Comparison of ENCODE assay signal across 8 cellular contexts in genomic region chr13:51645154-51645650, GRCh38.
DNase-seq lines count a peak whose midpoint lies in the region; ATAC-seq and TF ChIP-seq lines count a peak whose summit lies in the region.

No MANE protein-coding gene starts in this region.

- no peak for TF ChIP-seq CTCF in mammary epithelial cell (conservative IDR thresholded peaks at IDR 0.05 in 1 of 2, IDR thresholded peaks at IDR 0.05 in 1 of 2; ENCODE audit: extremely low read depth in 1 of 2, insufficient read depth in 1 of 2, low read depth in 1 of 2, low read length in 2 of 2)

- BruUV-seq in mammary epithelial cell (replicated peaks; lab: Mats Ljungman, UMichigan): no TSS peak

- no peak overlapping the region for H2AFZ ChIP-seq in mammary epithelial cell (ENCODE audit: low read depth, low read length)

- H3K9ac ChIP-seq in mammary epithelial cell (ENCODE audit: insufficient read depth, low read length): peak overlapping the region; percentile 61

- peak overlapping the region; percentile 94 for H3K27ac ChIP-seq in mammary epithelial cell (ENCODE audit: insufficient read depth, low read depth, low read length)

- in situ Hi-C loops in mammary epithelial cell (cut with MboI; ENCODE audit: low sequenced_read_pairs in 2 of 2): no loop called here

- ATAC-seq in activated CD4-positive, CD25-positive, alpha-beta regulatory T cell treated with anti-CD3 and anti-CD28 coated beads, Interleukin-2, amount 50 U/mL, for 24 hours: peak; percentile 51 to 57

- dilution Hi-C loops in mammary epithelial cell (cut with HindIII; ENCODE audit: low sequenced_read_pairs): no loop called here

- H3K36me3 ChIP-seq in mammary epithelial cell (ENCODE audit: insufficient read depth, low read length): peaks cover 2% of the 10 kb centered on the region

- H3K79me2 ChIP-seq in mammary epithelial cell (ENCODE audit: insufficient read depth, low read length): peaks cover 65% of the 10 kb centered on the region

- no peaks in the 10 kb centered on the region for H4K20me1 ChIP-seq in mammary epithelial cell (ENCODE audit: insufficient read depth, low read length)

- 45% methylated on average over 4 of the region's 4 CpGs for WGBS in mammary epithelial cell (ENCODE audit: low coverage, missing lambda C conversion rate)

- H3K4me1 ChIP-seq in mammary epithelial cell (ENCODE audit: insufficient read depth, low read length): peaks cover 53% of the 10 kb centered on the region

- H3K9me3 ChIP-seq in mammary epithelial cell (replicated peaks; ENCODE audit: insufficient read depth, low read length): no peaks in the 10 kb centered on the region

- H3K4me2 ChIP-seq in mammary epithelial cell (ENCODE audit: insufficient read depth, low read depth, low read length): peak overlapping the region; percentile 87

- intact Hi-C loops in mammary epithelial cell (cut with micrococcal nuclease): loop anchor here (2.0 kb wide), 1 partner anchor 14 kb away; no protein-coding TSS in a partner anchor

- H3K4me3 ChIP-seq in mammary epithelial cell (replicated peaks in 1 of 3; ENCODE audit: insufficient read depth in 1 of 3, low read depth in 2 of 3, low read length in 3 of 3): no peak overlapping the region

- DNase-seq in activated CD4-positive, CD25-positive, alpha-beta regulatory T cell treated with anti-CD3 and anti-CD28 coated beads, Interleukin-2, amount 50 U/mL, for 72 hours: no peak
- DNase-seq in NCI-H748 treated with DMSO at 0.1 percent for 48 hours (lab: John Stamatoyannopoulos, UW): peak; percentile 34
- DNase-seq in mammary epithelial cell: peak; percentile 63
- peak; percentile 63 to 68 for DNase-seq in lung microvascular endothelial cell (ENCODE audit: low read depth in 2 of 2)
- no peak for DNase-seq in NCI-H2227 (lab: John Stamatoyannopoulos, UW; ENCODE audit: unreplicated experiment)
- DNase-seq in cortex of kidney (lab: John Stamatoyannopoulos, UW): no peak
- DNase-seq in NK-92 treated with Interleukin-12 subunit alpha and Interleukin-12 subunit beta, amount 100 ng/mL, for 24 hours (lab: John Stamatoyannopoulos, UW): no peak

- CTCF ChIA-PET in mammary epithelial cell (lab: Charles Lee; ENCODE audit: low non-redundant PET): interaction anchor here (0.6 kb wide), 1 partner anchor 27 kb away, joined by 4 read pairs; no protein-coding TSS in a partner anchor

- H3K27me3 ChIP-seq in mammary epithelial cell (ENCODE audit: insufficient read depth, low read length): no peaks in the 10 kb centered on the region

Comparison
In these comparisons a context has a peak if more than half of its experiments do, and no peak if none do; other contexts are left out.
1. DNase-seq: peak in NCI-H748 treated with DMSO at 0.1 percent for 48 hours (single experiment), mammary epithelial cell (single experiment) and lung microvascular endothelial cell (2 of 2); none in activated CD4-positive, CD25-positive, alpha-beta regulatory T cell treated with anti-CD3 and anti-CD28 coated beads, Interleukin-2, amount 50 U/mL, for 72 hours (single experiment), NCI-H2227 (single experiment), cortex of kidney (single experiment) and NK-92 treated with Interleukin-12 subunit alpha and Interleukin-12 subunit beta, amount 100 ng/mL, for 24 hours (single experiment).